In genomic region chr4:182809417-182810102, GRCh38 we compare ENCODE assay signal across 9 cellular contexts.
A peak's percentile ranks its signal among the peaks of the same experiment; 100 is the strongest.
DNase-seq lines count a peak whose midpoint lies in the region; ATAC-seq and TF ChIP-seq lines count a peak whose summit lies in the region.
"Had no signal": no experiment of that assay in that cellular context is flagged by ENCODE, and none has a peak within 500 bp of the region (broad histone marks: within the 10 kb centered on the region; RNA-seq: fewer than 3 reads in every experiment).

No MANE protein-coding gene starts in this region.

- no peak overlapping the region for H3K4me3 ChIP-seq in GM12864 (ENCODE audit: low read depth, low read length)

- peak; percentile 22 for ATAC-seq in GM21367 (IDR thresholded peaks at IDR 0.05; ENCODE audit: unreplicated experiment)
- peak; percentile 25 for ATAC-seq in HG03520 (IDR thresholded peaks at IDR 0.05; ENCODE audit: unreplicated experiment)
- no peak for ATAC-seq in sciatic nerve
- ATAC-seq: Panc1 had no signal

- intact Hi-C loops in sciatic nerve (cut with DNase I) = no loop called here

- TF ChIP-seq CTCF in GM12864 (IDR thresholded peaks at IDR 0.05; ENCODE audit: low read depth, low read length, missing control alignments) = peak; percentile 67

- DNase-seq in GM12864 (ENCODE audit: low read depth) = no peak
- DNase-seq in dermis blood vessel endothelial cell = peak; percentile 27
- no peak for DNase-seq in NCI-H446 (lab: John Stamatoyannopoulos, UW)
- DNase-seq in GM03348 (ENCODE audit: low spot score) = no peak
- no peak for DNase-seq in effector CD8-positive, alpha-beta T cell (lab: John Stamatoyannopoulos, UW)
- DNase-seq in sciatic nerve (ENCODE audit: low spot score) = no peak
